In the genomic region with DNA sequence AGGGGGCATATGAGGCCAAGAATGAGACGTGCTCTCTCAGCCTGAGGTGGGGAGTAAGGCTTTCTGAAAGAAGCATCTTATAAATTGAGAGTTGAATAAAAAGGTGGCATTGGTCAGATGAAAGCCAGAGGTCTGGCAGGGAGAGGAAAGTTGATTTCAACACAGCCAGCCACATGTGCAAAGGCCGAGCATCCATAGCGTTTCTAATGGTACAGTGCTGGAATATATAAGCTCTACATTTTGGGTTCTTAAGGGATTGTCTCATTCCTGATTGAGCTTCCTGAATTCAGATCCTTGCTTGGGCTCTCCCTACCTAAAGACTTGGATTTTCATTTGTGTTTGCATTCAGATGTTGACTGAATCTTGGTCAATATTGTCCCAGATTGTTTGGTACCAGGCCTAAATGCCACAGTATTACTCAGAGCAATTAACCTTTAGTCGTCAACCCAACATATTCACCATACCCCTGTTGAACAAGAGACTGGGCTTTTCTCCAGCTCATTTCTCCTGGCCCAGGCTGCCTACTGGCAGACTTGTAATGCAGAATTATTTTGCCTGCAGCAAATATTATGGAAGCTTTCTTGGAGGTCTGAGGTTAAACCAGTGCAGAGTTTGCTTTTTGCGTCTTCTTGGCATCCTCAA, we compare ENCODE assay signal across 24 cellular contexts. TPM values are rescaled to one million over a fixed set of nuclear protein-coding genes. Genes with fewer than 3 reads are reported as not detected.
DNase-seq lines count a peak whose midpoint lies in the region; ATAC-seq and TF ChIP-seq lines count a peak whose summit lies in the region.
"Had no signal": no experiment of that assay in that cellular context is flagged by ENCODE, and none has a peak within 500 bp of the region (broad histone marks: within the 10 kb centered on the region; RNA-seq: fewer than 3 reads in every experiment).

No MANE protein-coding gene starts in this region.

- DNase-seq in Right ventricle myocardium inferior (ENCODE audit: missing footprints) (no peak), left ventricle myocardium superior (no peak), RPMI7951 (ENCODE audit: low read depth) (peak; percentile 86), foreskin melanocyte (peak; percentile 50), transverse colon (no peak), occipital lobe (lab: John Stamatoyannopoulos, UW) (no peak), body of pancreas (no peak), DMS53 (lab: John Stamatoyannopoulos, UW) (no peak)
- DNase-seq: activated CD4-positive, alpha-beta T cell treated with anti-CD3 and anti-CD28 coated beads, Interleukin-2, amount 50 U/mL, for 4 hours; activated naive CD4-positive, alpha-beta T cell treated with anti-CD3 and anti-CD28 coated beads, Interleukin-2, amount 50 U/mL, for 16 hours; amygdala; cortex of kidney; DMS79; esophagus squamous epithelium; hippocampal formation; mesenchymal stem cell; NCI-H1092 treated with DMSO at 0.1 percent for 48 hours; NCI-H187; NCI-H524; SHP77; stimulated activated CD8-positive, alpha-beta memory T cell treated with anti-CD3 and anti-CD28 coated beads, Interleukin-4, amount 100 ng/mL, for 48 hours had no signal

- H3K27me3 ChIP-seq in transverse colon (no peaks in the 10 kb centered on the region), body of pancreas (no peaks in the 10 kb centered on the region)
- H3K27me3 ChIP-seq: cardiac muscle cell had no signal

- H3K27ac ChIP-seq in transverse colon, result peak overlapping the region; percentile 15 to 71 (median 42)
- H3K27ac ChIP-seq in body of pancreas, result no peak overlapping the region
- H3K27ac ChIP-seq: cardiac muscle cell, esophagus squamous epithelium, skin epidermis had no signal

- H3K4me1 ChIP-seq in transverse colon (peaks cover 0 to 30% (median 7%) of the 10 kb centered on the region in 4 donors), body of pancreas (no peaks in the 10 kb centered on the region)

- TF ChIP-seq POLR2A in transverse colon (IDR thresholded peaks at IDR 0.05) (no peak), body of pancreas (IDR thresholded peaks at IDR 0.05) (no peak)

- H3K4me3 ChIP-seq in transverse colon (no peak overlapping the region), body of pancreas (no peak overlapping the region)
- H3K4me3 ChIP-seq: cardiac muscle cell, esophagus squamous epithelium, skin epidermis had no signal

- no peaks in the 10 kb centered on the region for H3K36me3 ChIP-seq in transverse colon
- H3K36me3 ChIP-seq in body of pancreas (replicated peaks in 1 of 2; ENCODE audit: insufficient read depth in 1 of 2, low read depth in 2 of 2), result no peaks in the 10 kb centered on the region
- H3K36me3 ChIP-seq: cardiac muscle cell, esophagus squamous epithelium had no signal

- no peak for TF ChIP-seq EP300 in transverse colon (IDR thresholded peaks at IDR 0.05; ENCODE audit: low read depth)

- ATAC-seq in Right ventricle myocardium inferior (peak; percentile 10), left ventricle myocardium superior (no peak), body of pancreas (no peak)

- TF ChIP-seq CTCF in transverse colon (IDR thresholded peaks at IDR 0.05) (no peak), body of pancreas (IDR thresholded peaks at IDR 0.05) (no peak)

- intact Hi-C loops in Right ventricle myocardium inferior (cut with DNase I), result no loop called here
- intact Hi-C loops in left ventricle myocardium superior (cut with micrococcal nuclease), result no loop called here
- intact Hi-C loops in transverse colon (cut with DNase I; ENCODE audit: low total_unique reads), result no loop called here
- intact Hi-C loops in body of pancreas (cut with DNase I), result no loop called here

- no peaks in the 10 kb centered on the region for H3K9me3 ChIP-seq in transverse colon
- no peaks in the 10 kb centered on the region for H3K9me3 ChIP-seq in body of pancreas
- H3K9me3 ChIP-seq: esophagus squamous epithelium had no signal

- 48 to 59% methylated on average over 3 to 5 of the region's 5 CpGs for WGBS in transverse colon (ENCODE audit: low coverage in 1 of 2), 2 donors
- 62 to 66% methylated on average over 5 of the region's 5 CpGs for WGBS in body of pancreas, 2 donors

- in situ Hi-C loops in transverse colon (cut with MboI; ENCODE audit: low pct_ligation_motif_present in 1 of 4, low pct_unique_long_range_greater_than_20kb in 1 of 4, low sequenced_read_pairs in 3 of 4), result loop anchor here in 1 of 4 donors (25.0 kb wide), 1 partner anchor 552 kb away; no protein-coding TSS in a partner anchor

RNA-seq across cellular contexts. Expression of a gene that starts 14.5 kb away (rescaled TPM):
- total RNA-seq in Right ventricle myocardium inferior (not detected), left ventricle myocardium superior (not detected), transverse colon (100 to 1,000 TPM in 2 of 4 donors, 10 to 100 TPM in 2; 68.9 to 127 (median 89.0) TPM), occipital lobe (3.0 TPM), body of pancreas (1 to 10 TPM in 1 of 2 donors, not detected in 1; 2.1 TPM)
- under 0.01 TPM in 1 of 2 replicates, not detected in the other for total RNA-seq in RPMI7951 (2014; rRNA removed; shearing (Covaris generic))
- total RNA-seq: cardiac muscle cell, LHCN-M2 had no signal

Comparison
In these comparisons a context has a peak if more than half of its experiments do, and no peak if none do; other contexts are left out.
1. DNase-seq: peak in RPMI7951 (single experiment) and foreskin melanocyte (single experiment); none in Right ventricle myocardium inferior (single experiment), left ventricle myocardium superior (single experiment), transverse colon (single experiment), occipital lobe (single experiment), body of pancreas (0 of 4) and DMS53 (single experiment).
2. H3K27ac ChIP-seq: peak in transverse colon (4 of 4); none in body of pancreas (0 of 4).
3. RNA of a gene that starts 14.5 kb away (total RNA-seq): 68.9 to 127 TPM in transverse colon; 3.0 TPM in occipital lobe (single experiment), 2.1 TPM in body of pancreas, not detected in Right ventricle myocardium inferior (single experiment), not detected in left ventricle myocardium superior (single experiment) and under 0.01 TPM in RPMI7951; every median in the first group is over 10 times any median in the second.